Comparison of ENCODE assay signal across 8 cellular contexts in the genomic region with DNA sequence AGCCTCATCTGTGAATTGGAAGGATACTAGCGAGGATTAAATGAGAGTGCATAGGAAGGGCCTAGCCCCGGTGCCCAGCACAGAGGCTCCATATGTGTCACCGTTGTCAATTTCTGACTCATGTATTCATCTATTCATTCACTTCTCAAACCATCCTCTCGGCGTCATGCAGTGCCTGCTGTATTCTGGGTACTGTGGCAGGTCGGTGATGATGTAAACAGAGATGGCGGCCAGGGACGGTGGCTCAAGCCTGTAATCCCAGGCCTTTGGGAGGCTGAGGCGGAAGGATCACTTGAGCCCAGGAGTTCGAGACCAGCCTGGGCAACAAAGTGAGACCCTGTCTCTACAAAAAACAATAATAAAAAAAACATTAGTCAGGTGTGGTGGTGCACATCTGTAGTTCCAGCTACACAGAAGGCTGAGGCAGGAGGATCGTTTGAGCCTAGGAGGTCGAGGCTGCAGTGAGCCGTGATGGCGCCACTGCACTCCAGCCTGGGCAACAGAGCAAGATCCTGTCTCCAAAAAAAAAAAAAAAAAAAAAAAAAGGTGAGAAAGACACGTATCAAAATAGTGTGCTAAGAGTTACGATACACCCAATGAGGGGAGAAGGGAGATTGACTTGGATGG. TPM values are rescaled to one million over a fixed set of nuclear protein-coding genes. Genes with fewer than 3 reads are reported as not detected.
DNase-seq lines count a peak whose midpoint lies in the region; ATAC-seq and TF ChIP-seq lines count a peak whose summit lies in the region.

No MANE protein-coding gene starts in this region.

- H3K27ac ChIP-seq in C4-2B = no peak overlapping the region
- no peak overlapping the region for H3K27ac ChIP-seq in GM23338 (ENCODE audit: low read depth)
- no peak overlapping the region for H3K27ac ChIP-seq in SK-N-MC
- no peak overlapping the region for H3K27ac ChIP-seq in upper lobe of right lung

- H3K27me3 Mint-ChIP-seq in GM23338 (ENCODE audit: insufficient read depth, low read depth, poor library complexity) (peaks cover 69% of the 10 kb centered on the region), glutamatergic neuron (ENCODE audit: unreplicated experiment) (peaks cover 10% of the 10 kb centered on the region)

- H4K20me1 ChIP-seq in GM23338 (replicated peaks; ENCODE audit: insufficient read depth) = no peaks in the 10 kb centered on the region

- DNase-seq in GM23338 (ENCODE audit: low spot score) (peak; percentile 21), SK-N-MC (ENCODE audit: low read depth, low spot score) (no peak), ecto neural progenitor cell (ENCODE audit: low spot score) (no peak), glutamatergic neuron (no peak), upper lobe of right lung (no peak)

- H3K36me3 ChIP-seq in GM23338 (ENCODE audit: insufficient read depth) = no peaks in the 10 kb centered on the region
- no peaks in the 10 kb centered on the region for H3K36me3 ChIP-seq in SK-N-MC (ENCODE audit: insufficient read depth, low read length)
- no peaks in the 10 kb centered on the region for H3K36me3 ChIP-seq in upper lobe of right lung

- ATAC-seq in GM23338 (no peak), esophagus mucosa (peak; percentile 36), GM18505 (IDR thresholded peaks at IDR 0.05; ENCODE audit: unreplicated experiment) (no peak), upper lobe of right lung (no peak)

- peak overlapping the region; percentile 44; the same call in 1 of the 2 replicates for H2AFZ ChIP-seq in GM23338

- no peak overlapping the region for H3K4me3 Mint-ChIP-seq in GM23338
- no peak overlapping the region for H3K4me3 Mint-ChIP-seq in glutamatergic neuron (ENCODE audit: unreplicated experiment)

- H3K4me3 ChIP-seq in GM23338 (peak overlapping the region; percentile 36; the same call in 1 of the 2 replicates), SK-N-MC (peak overlapping the region; percentile 51; the same call in 1 of the 2 replicates), upper lobe of right lung (no peak overlapping the region)

- H3K9me3 Mint-ChIP-seq in GM23338 (no peaks in the 10 kb centered on the region; the same call in 2 of the 3 replicates), glutamatergic neuron (ENCODE audit: unreplicated experiment) (peaks cover 4% of the 10 kb centered on the region)

- no peaks in the 10 kb centered on the region for H3K9me2 ChIP-seq in GM23338 (ENCODE audit: insufficient read depth)

- H3K27ac Mint-ChIP-seq in GM23338 = no peak overlapping the region
- H3K27ac Mint-ChIP-seq in glutamatergic neuron (ENCODE audit: unreplicated experiment) = no peak overlapping the region

- H3K79me2 ChIP-seq in GM23338 (replicated peaks; ENCODE audit: insufficient read depth) = no peaks in the 10 kb centered on the region

- H3K27me3 ChIP-seq in GM23338 (ENCODE audit: insufficient read depth) (peaks cover 93% of the 10 kb centered on the region), upper lobe of right lung (peaks cover 23% of the 10 kb centered on the region)

- 0 out of 2 replicates have a peak, but pooled peaks have one; percentile 28 for TF ChIP-seq CTCF in C4-2B (conservative IDR thresholded peaks at IDR 0.05)
- TF ChIP-seq CTCF in GM23338 (conservative IDR thresholded peaks at IDR 0.05; ENCODE audit: low read depth in 2 of 2) = no peak
- no peak for TF ChIP-seq CTCF in glutamatergic neuron (IDR thresholded peaks at IDR 0.05; ENCODE audit: partially characterized antibody, unreplicated experiment)
- no peak for TF ChIP-seq CTCF in upper lobe of right lung (IDR thresholded peaks at IDR 0.05)

- H3K4me1 Mint-ChIP-seq in GM23338 (peaks cover 36% of the 10 kb centered on the region), glutamatergic neuron (ENCODE audit: low read depth, unreplicated experiment) (no peaks in the 10 kb centered on the region)

- H3F3A ChIP-seq in GM23338 (replicated peaks; ENCODE audit: low read depth) = 0 out of 2 replicates have a peak, but pooled peaks cover 4% of the 10 kb centered on the region

- TF ChIP-seq POLR2A in GM18505 (IDR thresholded peaks at IDR 0.05; ENCODE audit: borderline replicate concordance, extremely low read depth, insufficient read depth, insufficient read length) = no peak

- H3K9me3 ChIP-seq in SK-N-MC (ENCODE audit: low read depth, low read length) (no peaks in the 10 kb centered on the region), upper lobe of right lung (no peaks in the 10 kb centered on the region)

- no peak overlapping the region; the same call in 1 of the 2 replicates for H3K4me2 ChIP-seq in GM23338

- H3K4me1 ChIP-seq in GM23338 (ENCODE audit: insufficient read depth) (peaks cover 15% of the 10 kb centered on the region; the same call in 1 of the 2 replicates), upper lobe of right lung (peaks cover 9% of the 10 kb centered on the region)

- intact Hi-C loops in upper lobe of right lung (cut with DNase I) = loop anchor here (5.0 to 10.0 kb wide), 2 partner anchors 75 to 132 kb away; no protein-coding TSS in a partner anchor

- H3K9ac ChIP-seq in SK-N-MC (ENCODE audit: insufficient read length) = no peak overlapping the region

- H3K36me3 Mint-ChIP-seq in GM23338 (ENCODE audit: low read depth) (no peaks in the 10 kb centered on the region), glutamatergic neuron (ENCODE audit: unreplicated experiment) (no peaks in the 10 kb centered on the region)

RNA-seq across cellular contexts. Expression of a gene that starts 4.3 kb away (rescaled TPM):
- 1.5 and 3.4 TPM in 2 replicates for total RNA-seq in GM23338 (2014; rRNA removed; shearing (Covaris generic))
- polyA plus RNA-seq in GM23338 (2016; fragmentation: Nextera tagmentation; extraction: Ambion mirVana) = 3.7 and 5.4 TPM in 2 replicates
- total RNA-seq in esophagus mucosa = 1.6 TPM
- not detected for total RNA-seq in glutamatergic neuron (ENCODE audit: unreplicated experiment)
- 25.1 TPM for total RNA-seq in upper lobe of right lung

RNA-seq across cellular contexts. Expression of a gene that starts 14.5 kb away (rescaled TPM):
- total RNA-seq in GM23338 (2014; rRNA removed; shearing (Covaris generic)) = 39.7 and 53.3 TPM in 2 replicates
- polyA plus RNA-seq in GM23338 (2016; fragmentation: Nextera tagmentation; extraction: Ambion mirVana) = 26.4 and 31.5 TPM in 2 replicates
- total RNA-seq in esophagus mucosa (28.0 TPM), glutamatergic neuron (ENCODE audit: unreplicated experiment) (48.0 TPM), upper lobe of right lung (78.2 TPM)

RNA-seq across cellular contexts. Expression of a gene that starts 14.8 kb away (rescaled TPM):
- total RNA-seq in GM23338 (2014; rRNA removed; shearing (Covaris generic)) = not detected in 2 replicates
- polyA plus RNA-seq in GM23338 (2016; fragmentation: Nextera tagmentation; extraction: Ambion mirVana) = not detected in 2 replicates
- not detected for total RNA-seq in esophagus mucosa
- total RNA-seq in glutamatergic neuron (ENCODE audit: unreplicated experiment) = 6.3 TPM
- total RNA-seq in upper lobe of right lung = not detected

RNA-seq across cellular contexts. Expression of a gene that starts 42.7 kb away (rescaled TPM):
- 0.74 and 2.1 TPM in 2 replicates for total RNA-seq in GM23338 (2014; rRNA removed; shearing (Covaris generic))
- polyA plus RNA-seq in GM23338 (2016; fragmentation: Nextera tagmentation; extraction: Ambion mirVana) = 0.61 and 0.80 TPM in 2 replicates
- 0.40 TPM for total RNA-seq in esophagus mucosa
- total RNA-seq in glutamatergic neuron (ENCODE audit: unreplicated experiment) = 2.3 TPM
- total RNA-seq in upper lobe of right lung = 5.3 TPM

RNA-seq across cellular contexts. Expression of a gene that starts 45.8 kb away (rescaled TPM):
- 1.9 and 2.3 TPM in 2 replicates for total RNA-seq in GM23338 (2014; rRNA removed; shearing (Covaris generic))
- polyA plus RNA-seq in GM23338 (2016; fragmentation: Nextera tagmentation; extraction: Ambion mirVana) = 2.5 and 4.4 TPM in 2 replicates
- 1.1 TPM for total RNA-seq in esophagus mucosa
- total RNA-seq in glutamatergic neuron (ENCODE audit: unreplicated experiment) = not detected
- total RNA-seq in upper lobe of right lung = 4.3 TPM
